ENCODE assay signal across 1 cellular context in the genomic region with DNA sequence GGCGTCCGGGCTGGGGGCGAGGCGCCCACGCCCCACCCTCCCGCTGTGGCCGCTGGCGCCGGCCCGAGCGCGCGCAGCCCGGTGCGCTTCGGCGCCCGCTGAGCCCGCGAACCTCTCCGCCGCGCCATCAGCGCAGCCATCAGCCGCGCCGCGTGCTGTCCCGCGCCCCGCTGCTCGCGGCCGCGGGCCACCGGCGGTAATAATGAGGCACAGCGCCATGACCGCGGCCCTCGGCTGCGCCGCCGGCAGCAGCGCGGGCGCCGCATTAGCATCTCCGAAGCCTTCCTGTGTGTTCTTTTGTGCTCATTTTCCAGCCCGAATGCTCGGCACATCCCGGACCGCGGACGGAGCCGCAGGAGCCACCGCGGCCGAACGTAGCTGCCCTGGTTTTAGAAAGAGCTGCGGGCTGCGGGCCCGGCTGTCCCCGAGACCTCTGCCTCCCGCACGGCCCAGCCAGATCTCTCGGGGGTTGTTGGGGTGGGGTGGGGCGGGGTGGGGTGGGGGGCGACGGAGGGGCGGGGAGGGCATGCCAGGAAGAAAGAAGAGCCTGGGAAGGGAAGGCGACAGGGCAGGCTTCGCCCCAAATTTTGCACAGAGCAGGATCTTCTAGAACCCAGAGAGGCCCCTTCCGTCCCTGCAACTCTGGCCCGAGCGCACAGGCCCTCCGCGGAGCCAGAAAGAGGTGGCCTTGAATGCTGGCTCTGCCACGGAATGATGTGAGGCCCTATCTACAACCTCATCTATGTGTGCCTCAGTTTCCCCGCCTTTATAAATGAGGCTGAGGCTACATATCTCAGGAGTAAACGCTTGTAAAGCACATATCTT.
A peak's percentile ranks its signal among the peaks of the same experiment; 100 is the strongest.
TF ChIP-seq lines count a peak whose summit lies in the region.

No MANE protein-coding gene starts in this region.

TF ChIP-seq in HEK293, 187 proteins besides CTCF, POLR2A, EP300 and RAD21 (continued from another document):
- TF ChIP-seq ZNF214 (tag by site-specific recombination; IDR thresholded peaks at IDR 0.05; ENCODE audit: borderline replicate concordance) (no peak), ZIC2 (tag by site-specific recombination; IDR thresholded peaks at IDR 0.05) (0 out of 2 replicates have a peak, but pooled peaks have one; percentile 13), ZNF626 (tag by site-specific recombination; IDR thresholded peaks at IDR 0.05) (no peak), ZNF24 (tag by site-specific recombination; IDR thresholded peaks at IDR 0.05) (no peak), ZSCAN30 (tag by site-specific recombination; IDR thresholded peaks at IDR 0.05) (peak; percentile 89)
- TF ChIP-seq, protein P1, sequence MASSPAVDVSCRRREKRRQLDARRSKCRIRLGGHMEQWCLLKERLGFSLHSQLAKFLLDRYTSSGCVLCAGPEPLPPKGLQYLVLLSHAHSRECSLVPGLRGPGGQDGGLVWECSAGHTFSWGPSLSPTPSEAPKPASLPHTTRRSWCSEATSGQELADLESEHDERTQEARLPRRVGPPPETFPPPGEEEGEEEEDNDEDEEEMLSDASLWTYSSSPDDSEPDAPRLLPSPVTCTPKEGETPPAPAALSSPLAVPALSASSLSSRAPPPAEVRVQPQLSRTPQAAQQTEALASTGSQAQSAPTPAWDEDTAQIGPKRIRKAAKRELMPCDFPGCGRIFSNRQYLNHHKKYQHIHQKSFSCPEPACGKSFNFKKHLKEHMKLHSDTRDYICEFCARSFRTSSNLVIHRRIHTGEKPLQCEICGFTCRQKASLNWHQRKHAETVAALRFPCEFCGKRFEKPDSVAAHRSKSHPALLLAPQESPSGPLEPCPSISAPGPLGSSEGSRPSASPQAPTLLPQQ (tag by site-specific recombination; IDR thresholded peaks at IDR 0.05): no peak
- TF ChIP-seq, protein P2, sequence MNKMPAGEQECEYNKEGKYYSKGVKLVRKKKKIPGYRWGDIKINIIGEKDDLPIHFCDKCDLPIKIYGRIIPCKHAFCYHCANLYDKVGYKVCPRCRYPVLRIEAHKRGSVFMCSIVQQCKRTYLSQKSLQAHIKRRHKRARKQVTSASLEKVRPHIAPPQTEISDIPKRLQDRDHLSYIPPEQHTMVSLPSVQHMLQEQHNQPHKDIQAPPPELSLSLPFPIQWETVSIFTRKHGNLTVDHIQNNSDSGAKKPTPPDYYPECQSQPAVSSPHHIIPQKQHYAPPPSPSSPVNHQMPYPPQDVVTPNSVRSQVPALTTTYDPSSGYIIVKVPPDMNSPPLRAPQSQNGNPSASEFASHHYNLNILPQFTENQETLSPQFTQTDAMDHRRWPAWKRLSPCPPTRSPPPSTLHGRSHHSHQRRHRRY (tag by site-specific recombination; IDR thresholded peaks at IDR 0.05): no peak
